11 cellular contexts compared by ENCODE assay signal in the genomic region with DNA sequence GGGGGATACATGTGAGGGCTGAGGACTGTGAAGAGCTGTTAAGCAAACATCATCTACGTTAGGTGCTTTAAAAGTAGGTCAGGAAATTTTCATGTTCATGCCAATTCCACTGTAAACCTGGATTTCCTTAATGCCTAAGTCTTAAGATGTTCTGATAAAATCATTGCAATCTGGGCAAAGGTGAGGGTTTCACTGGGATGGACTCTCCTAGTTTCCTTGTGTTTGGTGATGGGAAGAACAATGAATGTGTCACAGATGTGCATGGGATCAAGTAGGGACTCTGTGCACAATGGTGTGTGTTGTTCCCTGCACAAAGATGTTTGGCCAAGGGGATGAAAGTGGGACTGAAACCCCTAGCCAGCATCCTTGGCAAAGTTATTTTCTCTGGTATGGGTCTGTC.
DNase-seq lines count a peak whose midpoint lies in the region; FAIRE-seq and TF ChIP-seq lines count a peak whose summit lies in the region.
"Had no signal": no experiment of that assay in that cellular context is flagged by ENCODE, and none has a peak within 500 bp of the region (broad histone marks: within the 10 kb centered on the region; RNA-seq: fewer than 3 reads in every experiment).

No MANE protein-coding gene starts in this region.

- no peak overlapping the region for H3K4me3 ChIP-seq in keratinocyte (ENCODE audit: control insufficient read depth in 2 of 3, extremely low read depth in 1 of 3, insufficient read depth in 2 of 3, low read depth in 1 of 3, low read length in 3 of 3)
- no peak overlapping the region for H3K4me3 ChIP-seq in transverse colon
- no peak overlapping the region for H3K4me3 ChIP-seq in mesendoderm (ENCODE audit: low read length)
- H3K4me3 ChIP-seq: ascending aorta had no signal

- H4K8ac ChIP-seq in mesendoderm (ENCODE audit: low read depth, low read length): no peak overlapping the region

- no peak overlapping the region for H3K18ac ChIP-seq in mesendoderm (ENCODE audit: low read length)

- H3K56ac ChIP-seq in mesendoderm (ENCODE audit: low read length): no peak overlapping the region

- dilution Hi-C loops in keratinocyte (cut with MboI; ENCODE audit: extremely low pct_ligation_motif_present, low sequenced_read_pairs): no loop called here

- peak overlapping the region; percentile 71 for H3K27ac ChIP-seq in keratinocyte (ENCODE audit: control insufficient read depth, insufficient read depth, low read length)
- H3K27ac ChIP-seq in transverse colon: peak overlapping the region; percentile 81 to 87 (median 83)
- H3K27ac ChIP-seq in mesendoderm (ENCODE audit: low read depth, low read length): no peak overlapping the region

- peak overlapping the region; percentile 96 for H3K27ac Mint-ChIP-seq in activated naive CD4-positive, alpha-beta T cell treated with anti-CD3 and anti-CD28 coated beads, Interleukin-2, amount 10 ng/mL, durations not matched to agents 7 days and 5 days
- peak overlapping the region; percentile 62 for H3K27ac Mint-ChIP-seq in activated naive CD8-positive, alpha-beta T cell treated with anti-CD3 and anti-CD28 coated beads for 36 hours

- no peak overlapping the region for H3K4me3 Mint-ChIP-seq in activated naive CD4-positive, alpha-beta T cell treated with anti-CD3 and anti-CD28 coated beads, Interleukin-2, amount 10 ng/mL, durations not matched to agents 7 days and 5 days
- H3K4me3 Mint-ChIP-seq in activated naive CD8-positive, alpha-beta T cell treated with anti-CD3 and anti-CD28 coated beads for 36 hours: no peak overlapping the region

- no peak overlapping the region for H4K5ac ChIP-seq in mesendoderm (ENCODE audit: low read length)

- DNase-seq in activated naive CD4-positive, alpha-beta T cell treated with anti-CD3 and anti-CD28 coated beads, Interleukin-2, amount 10 ng/mL, durations not matched to agents 7 days and 5 days: no peak
- DNase-seq in activated naive CD4-positive, alpha-beta T cell treated with anti-CD3 and anti-CD28 coated beads, Interleukin-2, amount 50 U/mL, for 16 hours: no peak
- DNase-seq in activated naive CD8-positive, alpha-beta T cell treated with anti-CD3 and anti-CD28 coated beads for 36 hours: no peak
- DNase-seq in keratinocyte (ENCODE audit: low read depth, low spot score): no peak
- DNase-seq in transverse colon: no peak
- DNase-seq in SIG-M5 (lab: John Stamatoyannopoulos, UW): no peak
- DNase-seq in mesendoderm: no peak
- no peak for DNase-seq in HTR-8/SVneo (ENCODE audit: insufficient read length, low spot score)

- H2BK120ac ChIP-seq in mesendoderm (ENCODE audit: low read depth, low read length): no peak overlapping the region

- no peak for TF ChIP-seq EP300 in transverse colon (IDR thresholded peaks at IDR 0.05; ENCODE audit: low read depth)

- H3K9me1 ChIP-seq in keratinocyte (ENCODE audit: control insufficient read depth, extremely low read depth, insufficient read depth, low read length): peaks cover 3% of the 10 kb centered on the region

- no peak overlapping the region for H2AK5ac ChIP-seq in mesendoderm (ENCODE audit: low read length)

- no peaks in the 10 kb centered on the region for H3K79me2 ChIP-seq in keratinocyte (ENCODE audit: control insufficient read depth, insufficient read depth, low read length)
- H3K79me2 ChIP-seq in mesendoderm (ENCODE audit: control insufficient read depth, insufficient read depth, low read length): no peaks in the 10 kb centered on the region
- H3K79me2 ChIP-seq: parathyroid adenoma had no signal

- no peaks in the 10 kb centered on the region for H3K36me3 ChIP-seq in keratinocyte (ENCODE audit: control insufficient read depth in 2 of 2, extremely low read depth in 1 of 2, insufficient read depth in 2 of 2, low read length in 2 of 2)
- no peaks in the 10 kb centered on the region for H3K36me3 ChIP-seq in transverse colon
- no peaks in the 10 kb centered on the region for H3K36me3 ChIP-seq in mesendoderm (ENCODE audit: control insufficient read depth, insufficient read depth, low read length)
- H3K36me3 ChIP-seq: ascending aorta had no signal

- no peak overlapping the region for H2AFZ ChIP-seq in keratinocyte (ENCODE audit: control insufficient read depth, low read length)

- no peak for TF ChIP-seq CTCF in keratinocyte (optimal IDR thresholded peaks at IDR 0.05 in 1 of 3, IDR thresholded peaks at IDR 0.05 in 1 of 3, conservative IDR thresholded peaks at IDR 0.05 in 1 of 3; ENCODE audit: extremely low read depth in 1 of 3, insufficient read depth in 2 of 3, low read length in 3 of 3)
- peak in 1 of 5 experiments; percentile 11 for TF ChIP-seq CTCF in transverse colon (IDR thresholded peaks at IDR 0.05)

- H3K9ac ChIP-seq in keratinocyte (ENCODE audit: control insufficient read depth, extremely low read depth, insufficient read depth, low read length): peak overlapping the region; percentile 47
- no peak overlapping the region for H3K9ac ChIP-seq in mesendoderm (ENCODE audit: low read length)
- H3K9ac ChIP-seq: parathyroid adenoma had no signal

- H3K4me1 ChIP-seq in keratinocyte (ENCODE audit: control insufficient read depth, extremely low read depth, insufficient read depth, low read length): peaks cover 25% of the 10 kb centered on the region
- H3K4me1 ChIP-seq in transverse colon: peaks cover 3 to 32% (median 23%) of the 10 kb centered on the region in 4 donors
- H3K4me1 ChIP-seq in mesendoderm (ENCODE audit: control insufficient read depth, low read depth, low read length): no peaks in the 10 kb centered on the region
- H3K4me1 ChIP-seq: ascending aorta had no signal

- H3K27me3 ChIP-seq in keratinocyte (ENCODE audit: control insufficient read depth, extremely low read depth, insufficient read depth, low read length): no peaks in the 10 kb centered on the region
- H3K27me3 ChIP-seq in transverse colon: no peaks in the 10 kb centered on the region
- no peaks in the 10 kb centered on the region for H3K27me3 ChIP-seq in mesendoderm (ENCODE audit: insufficient read depth, low read length, poor library complexity)
- H3K27me3 ChIP-seq: ascending aorta had no signal

- in situ Hi-C loops in transverse colon (cut with MboI; ENCODE audit: low pct_ligation_motif_present in 1 of 4, low pct_unique_long_range_greater_than_20kb in 1 of 4, low sequenced_read_pairs in 3 of 4): no loop called here

- no peaks in the 10 kb centered on the region for H4K20me1 ChIP-seq in keratinocyte (ENCODE audit: control insufficient read depth, extremely low read depth, insufficient read depth, low read length)

- WGBS in transverse colon (ENCODE audit: low coverage in 1 of 2), 2 donors: 60% methylated on average over 1 of the region's 1 CpG; no CpG with 5 or more reads in 1 of the 2 donors
- no CpG with 5 or more reads among the region's 1 CpG for WGBS in mesendoderm (ENCODE audit: extremely low coverage, insufficient coverage, low lambda C conversion rate)

- H3K9me3 Mint-ChIP-seq in activated naive CD4-positive, alpha-beta T cell treated with anti-CD3 and anti-CD28 coated beads, Interleukin-2, amount 10 ng/mL, durations not matched to agents 7 days and 5 days: peaks cover 46% of the 10 kb centered on the region
- peaks cover 14% of the 10 kb centered on the region for H3K9me3 Mint-ChIP-seq in activated naive CD8-positive, alpha-beta T cell treated with anti-CD3 and anti-CD28 coated beads for 36 hours

- peaks cover 9% of the 10 kb centered on the region for H3K27me3 Mint-ChIP-seq in activated naive CD4-positive, alpha-beta T cell treated with anti-CD3 and anti-CD28 coated beads, Interleukin-2, amount 10 ng/mL, durations not matched to agents 7 days and 5 days
- no peaks in the 10 kb centered on the region for H3K27me3 Mint-ChIP-seq in activated naive CD8-positive, alpha-beta T cell treated with anti-CD3 and anti-CD28 coated beads for 36 hours

- no peak for TF ChIP-seq POLR2A in transverse colon (IDR thresholded peaks at IDR 0.05)

- H2BK5ac ChIP-seq in mesendoderm (ENCODE audit: low read length): no peak overlapping the region

- H3K9me3 ChIP-seq in keratinocyte (ENCODE audit: control insufficient read depth, low read depth, low read length) (no peaks in the 10 kb centered on the region), transverse colon (no peaks in the 10 kb centered on the region)
- H3K9me3 ChIP-seq: ascending aorta had no signal

- H3K4me1 Mint-ChIP-seq in activated naive CD4-positive, alpha-beta T cell treated with anti-CD3 and anti-CD28 coated beads, Interleukin-2, amount 10 ng/mL, durations not matched to agents 7 days and 5 days: peaks cover 68% of the 10 kb centered on the region
- H3K4me1 Mint-ChIP-seq in activated naive CD8-positive, alpha-beta T cell treated with anti-CD3 and anti-CD28 coated beads for 36 hours: peaks cover 30% of the 10 kb centered on the region

- intact Hi-C loops in transverse colon (cut with DNase I; ENCODE audit: low total_unique reads): no loop called here

- H2BK15ac ChIP-seq in mesendoderm (replicated peaks; ENCODE audit: low read depth): no peak overlapping the region

- H3K79me1 ChIP-seq in mesendoderm (ENCODE audit: low read length): no peaks in the 10 kb centered on the region

- H3K4me2 ChIP-seq in keratinocyte (ENCODE audit: control insufficient read depth, extremely low read depth, insufficient read depth, low read depth, low read length) (no peak overlapping the region), mesendoderm (ENCODE audit: low read length) (no peak overlapping the region)

- no peak overlapping the region for H3K23ac ChIP-seq in mesendoderm (ENCODE audit: low read length)

- no peak overlapping the region for H3K4ac ChIP-seq in mesendoderm (ENCODE audit: low read depth, low read length)

- no peak for FAIRE-seq in keratinocyte (lab: Jason Lieb, UNC)
- FAIRE-seq in HTR-8/SVneo (lab: Jason Lieb, UNC): no peak
- FAIRE-seq: H1 had no signal

- peaks cover 55% of the 10 kb centered on the region for H3K36me3 Mint-ChIP-seq in activated naive CD4-positive, alpha-beta T cell treated with anti-CD3 and anti-CD28 coated beads, Interleukin-2, amount 10 ng/mL, durations not matched to agents 7 days and 5 days
- H3K36me3 Mint-ChIP-seq in activated naive CD8-positive, alpha-beta T cell treated with anti-CD3 and anti-CD28 coated beads for 36 hours: peaks cover 5% of the 10 kb centered on the region

- CTCF ChIA-PET in activated naive CD4-positive, alpha-beta T cell treated with anti-CD3 and anti-CD28 coated beads, Interleukin-2, amount 10 ng/mL, durations not matched to agents 7 days and 5 days (lab: Charles Lee): no interaction called here
